In the genomic region with DNA sequence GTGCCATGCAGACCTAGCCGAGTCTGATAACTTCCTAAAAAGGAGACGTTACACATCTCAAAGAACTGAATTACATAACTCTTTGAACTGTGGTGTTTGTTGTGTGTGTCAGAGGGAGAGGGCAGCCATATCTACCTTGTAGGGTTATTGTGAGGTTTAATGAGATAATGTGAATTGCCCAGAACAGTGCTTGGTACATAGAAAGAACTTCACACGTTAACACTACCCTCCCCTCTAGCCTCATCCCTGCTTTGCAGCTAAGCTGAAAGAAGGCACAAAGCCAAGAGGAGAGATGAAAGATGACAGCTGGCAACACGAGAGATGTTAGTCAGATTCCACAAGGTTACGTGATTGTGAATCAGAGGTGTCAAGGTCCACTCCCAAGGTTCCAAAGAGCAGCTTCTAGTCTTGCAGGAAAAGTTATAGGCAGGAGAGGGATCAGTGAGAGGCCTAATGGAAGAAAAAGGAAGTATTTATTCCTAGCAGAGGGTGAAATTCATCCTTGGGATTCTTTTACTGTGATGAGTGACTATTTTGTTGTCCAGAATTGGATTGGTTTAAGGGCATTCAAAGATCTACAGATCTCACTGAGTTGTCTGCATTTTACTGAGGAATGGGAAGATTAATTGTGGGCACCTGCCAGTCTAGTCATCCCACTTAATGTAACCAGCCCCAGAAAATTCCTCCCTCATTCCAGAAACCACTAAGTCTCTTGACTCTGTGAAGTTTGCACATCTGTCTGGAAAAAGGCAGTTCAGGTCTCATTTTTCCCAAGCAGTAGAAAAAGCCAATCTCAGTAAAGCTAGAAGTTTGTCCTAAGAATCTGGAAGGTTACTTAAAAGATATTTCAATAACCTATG, we compare ENCODE assay signal across 11 cellular contexts. TPM values are rescaled to one million over a fixed set of nuclear protein-coding genes. Genes with fewer than 3 reads are reported as not detected.
DNase-seq lines count a peak whose midpoint lies in the region; ATAC-seq and TF ChIP-seq lines count a peak whose summit lies in the region.
"Had no signal": no experiment of that assay in that cellular context is flagged by ENCODE, and none has a peak within 500 bp of the region (broad histone marks: within the 10 kb centered on the region; RNA-seq: fewer than 3 reads in every experiment).

No MANE protein-coding gene starts in this region.

- peaks cover 16% of the 10 kb centered on the region for H3K9me3 Mint-ChIP-seq in T-helper 1 cell treated with Interleukin-12 subunit alpha and Interleukin-12 subunit beta and Interleukin-4 antibody, amounts not matched to agents 30 μg/mL and 1 μg/mL, for 36 hours

- POLR2A ChIA-PET in Panc1 (lab: Charles Lee): no interaction called here

- DNase-seq in T-helper 1 cell: no peak
- DNase-seq in Panc1 (ENCODE audit: low read depth, low spot score): peak; percentile 17
- peak; percentile 31 for DNase-seq in fibroblast of the aortic adventitia (ENCODE audit: low read depth)
- DNase-seq in gastrocnemius medialis: peak; percentile 26 to 32
- DNase-seq in BE2C: no peak
- DNase-seq in dedifferentiated amniotic fluid mesenchymal stem cell (ENCODE audit: extremely low spot score): no peak
- DNase-seq: activated T-cell treated with anti-CD3 and anti-CD28 coated beads, Interleukin-2, amount 50 U/mL, for 48 hours; esophagus squamous epithelium had no signal

- H3K4me1 ChIP-seq in Panc1 (ENCODE audit: control insufficient read depth, insufficient read depth, low read length): no peaks in the 10 kb centered on the region
- peaks cover 5 to 15% of the 10 kb centered on the region in 2 donors for H3K4me1 ChIP-seq in gastrocnemius medialis
- H3K4me1 ChIP-seq in BE2C: peaks cover 2% of the 10 kb centered on the region; the same call in 1 of the 2 replicates

- peaks cover 54% of the 10 kb centered on the region for H3K4me1 Mint-ChIP-seq in T-helper 1 cell treated with Interleukin-12 subunit alpha and Interleukin-12 subunit beta and Interleukin-4 antibody, amounts not matched to agents 30 μg/mL and 1 μg/mL, for 36 hours (ENCODE audit: low read depth)

- CTCF ChIA-PET in Panc1 (lab: Charles Lee): interaction anchor here (0.6 kb wide), 1 partner anchor 40 kb away, joined by 3 read pairs; no protein-coding TSS in a partner anchor

- H3K36me3 Mint-ChIP-seq in T-helper 1 cell treated with Interleukin-12 subunit alpha and Interleukin-12 subunit beta and Interleukin-4 antibody, amounts not matched to agents 30 μg/mL and 1 μg/mL, for 36 hours (ENCODE audit: low read depth): peaks cover 21% of the 10 kb centered on the region

- no peak for TF ChIP-seq POLR2A in gastrocnemius medialis (IDR thresholded peaks at IDR 0.05)

- H3K4me3 ChIP-seq in Panc1 (ENCODE audit: low read depth in 2 of 2, low read length in 2 of 2) (no peak overlapping the region), fibroblast of the aortic adventitia (ENCODE audit: low read depth, low read length) (no peak overlapping the region), gastrocnemius medialis (no peak overlapping the region), BE2C (ENCODE audit: low read depth, low read length) (no peak overlapping the region)
- H3K4me3 ChIP-seq: esophagus squamous epithelium, SK-N-MC had no signal

- no peaks in the 10 kb centered on the region for H3K9me3 ChIP-seq in Panc1 (ENCODE audit: control insufficient read depth, insufficient read depth, low read depth, low read length)
- H3K9me3 ChIP-seq in gastrocnemius medialis: no peaks in the 10 kb centered on the region
- H3K9me3 ChIP-seq in BE2C: no peaks in the 10 kb centered on the region
- H3K9me3 ChIP-seq: esophagus squamous epithelium had no signal

- H3K27me3 Mint-ChIP-seq in T-helper 1 cell treated with Interleukin-12 subunit alpha and Interleukin-12 subunit beta and Interleukin-4 antibody, amounts not matched to agents 30 μg/mL and 1 μg/mL, for 36 hours (ENCODE audit: low read depth): no peaks in the 10 kb centered on the region

- no peak overlapping the region for H3K4me3 Mint-ChIP-seq in T-helper 1 cell treated with Interleukin-12 subunit alpha and Interleukin-12 subunit beta and Interleukin-4 antibody, amounts not matched to agents 30 μg/mL and 1 μg/mL, for 36 hours

- no peak overlapping the region for H3K27ac ChIP-seq in Panc1 (ENCODE audit: low read length)
- H3K27ac ChIP-seq in gastrocnemius medialis: peak overlapping the region; percentile 42 to 74 (median 61)
- H3K27ac ChIP-seq: SK-N-MC had no signal

- intact Hi-C loops in Panc1 (cut with micrococcal nuclease; ENCODE audit: unreplicated experiment): no loop called here
- intact Hi-C loops in gastrocnemius medialis (cut with DNase I; ENCODE audit: low total_unique reads): no loop called here

- TF ChIP-seq CTCF in Panc1 (IDR thresholded peaks at IDR 0.05): no peak
- no peak for TF ChIP-seq CTCF in fibroblast of the aortic adventitia (IDR thresholded peaks at IDR 0.05; ENCODE audit: insufficient read depth, low read length)
- TF ChIP-seq CTCF in gastrocnemius medialis (IDR thresholded peaks at IDR 0.05 in 4 of 5, conservative IDR thresholded peaks at IDR 0.05 in 1 of 5): no peak
- no peak for TF ChIP-seq CTCF in BE2C (IDR thresholded peaks at IDR 0.05; ENCODE audit: low read depth, low read length)

- in situ Hi-C loops in Panc1 (cut with HindIII; ENCODE audit: low pct_unique_long_range_greater_than_20kb, low sequenced_read_pairs) (no loop called here), gastrocnemius medialis (cut with MboI; ENCODE audit: low sequenced_read_pairs in 4 of 4) (loop anchor here in 1 of 4 donors (25.0 kb wide), 1 partner anchor 139 kb away; no protein-coding TSS in a partner anchor)

- no peaks in the 10 kb centered on the region for H3K27me3 ChIP-seq in Panc1 (ENCODE audit: control insufficient read depth, insufficient read depth, low read length)
- no peaks in the 10 kb centered on the region for H3K27me3 ChIP-seq in gastrocnemius medialis
- H3K27me3 ChIP-seq in BE2C: no peaks in the 10 kb centered on the region
- H3K27me3 ChIP-seq: esophagus squamous epithelium had no signal

- BruUV-seq in Panc1 (replicated peaks; lab: Mats Ljungman, UMichigan): no TSS peak

- H3K36me3 ChIP-seq in Panc1 (ENCODE audit: control insufficient read depth, insufficient read depth, low read length) (no peaks in the 10 kb centered on the region), gastrocnemius medialis (no peaks in the 10 kb centered on the region), BE2C (no peaks in the 10 kb centered on the region)
- H3K36me3 ChIP-seq: esophagus squamous epithelium had no signal

- ATAC-seq in Panc1: no peak
- peak; percentile 76 to 89 for ATAC-seq in gastrocnemius medialis
- ATAC-seq in HG03520 (IDR thresholded peaks at IDR 0.05; ENCODE audit: unreplicated experiment): no peak

- peak overlapping the region; percentile 67 for H3K27ac Mint-ChIP-seq in T-helper 1 cell treated with Interleukin-12 subunit alpha and Interleukin-12 subunit beta and Interleukin-4 antibody, amounts not matched to agents 30 μg/mL and 1 μg/mL, for 36 hours

RNA-seq across cellular contexts. Expression of a gene that starts 25.9 kb away (rescaled TPM):
- total RNA-seq in Panc1 (2021; ENCODE audit: unreplicated experiment): 181 TPM
- 117 TPM for polyA plus RNA-seq in Panc1 (2012; ENCODE audit: insufficient read length)
- 57.8 and 91.7 TPM in 2 replicates for total RNA-seq in fibroblast of the aortic adventitia (ENCODE audit: low replicate concordance)
- 100 to 1,000 TPM; 168 to 223 (median 204) TPM for total RNA-seq in gastrocnemius medialis
- 66.7 TPM for polyA plus RNA-seq in BE2C (2012; ENCODE audit: insufficient read depth, insufficient read length, low read depth)

Comparison
In these comparisons a context has a peak if more than half of its experiments do, and no peak if none do; other contexts are left out.
1. DNase-seq: peak in Panc1 (single experiment), fibroblast of the aortic adventitia (single experiment) and gastrocnemius medialis (2 of 2); none in T-helper 1 cell (0 of 5), BE2C (single experiment) and dedifferentiated amniotic fluid mesenchymal stem cell (single experiment).
2. ATAC-seq: peak in gastrocnemius medialis (2 of 2); none in Panc1 (single experiment) and HG03520 (single experiment).